23 cellular contexts compared by ENCODE assay signal in the genomic region with DNA sequence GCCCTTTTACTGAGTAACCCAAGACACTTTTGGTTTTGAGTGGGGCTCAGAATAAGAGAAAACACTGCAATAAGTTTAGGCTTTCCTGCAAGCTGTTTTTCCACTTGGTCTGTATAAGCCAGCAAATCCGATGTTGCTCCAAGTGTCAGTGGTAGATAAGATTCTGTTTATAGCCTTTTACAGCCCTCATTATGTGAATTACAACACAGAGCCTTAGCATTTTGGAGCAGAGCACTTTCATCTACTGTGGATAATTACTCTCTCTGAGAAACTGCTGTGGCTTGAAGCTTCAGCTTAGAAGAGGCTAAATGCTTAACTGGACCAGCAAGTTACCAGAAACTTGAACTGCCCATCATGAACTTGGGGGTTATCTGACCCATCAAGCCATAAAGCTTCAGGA.
"Had no signal": no experiment of that assay in that cellular context is flagged by ENCODE, and none has a peak within 500 bp of the region (broad histone marks: within the 10 kb centered on the region; RNA-seq: fewer than 3 reads in every experiment).

No MANE protein-coding gene starts in this region.

- DNase-seq: dermis blood vessel endothelial cell; effector memory CD4-positive, alpha-beta T cell; esophagus squamous epithelium; foreskin melanocyte; glutamatergic neuron; left cardiac atrium; left ventricle myocardium inferior; lower lobe of right lung; natural killer cell; occipital lobe; ovary; posterior cingulate gyrus; psoas muscle; right cardiac atrium; sigmoid colon; stimulated activated CD4-positive, alpha-beta T cell treated with anti-CD3 and anti-CD28 coated beads, Interleukin-15, amount 100 ng/mL, for 24 hours; stimulated activated CD4-positive, alpha-beta T cell treated with anti-CD3 and anti-CD28 coated beads, Interleukin-4, amount 100 ng/mL, for 1 hour; stimulated activated CD8-positive, alpha-beta memory T cell treated with anti-CD3 and anti-CD28 coated beads, Interleukin-4, amount 100 ng/mL, for 48 hours; stimulated activated naive CD4-positive, alpha-beta T cell; stimulated activated naive CD8-positive, alpha-beta T cell treated with anti-CD3 and anti-CD28 coated beads, Interleukin-15, amount 100 ng/mL, for 72 hours had no signal

- FAIRE-seq: endothelial cell of umbilical vein had no signal

- H3K36me3 ChIP-seq: esophagus squamous epithelium, left ventricle myocardium inferior, lower lobe of right lung, ovary, sigmoid colon, suprapubic skin had no signal

- H3K4me3 ChIP-seq: coronary artery, esophagus squamous epithelium, left ventricle myocardium inferior, lower lobe of right lung, ovary, psoas muscle, sigmoid colon, suprapubic skin had no signal

- H3K27me3 ChIP-seq: esophagus squamous epithelium, ovary, sigmoid colon, suprapubic skin had no signal

- H3K4me1 ChIP-seq: esophagus squamous epithelium, left ventricle myocardium inferior, lower lobe of right lung, psoas muscle, sigmoid colon, suprapubic skin had no signal

- H3K27ac ChIP-seq: coronary artery, esophagus squamous epithelium, left ventricle myocardium inferior, lower lobe of right lung, ovary, psoas muscle, sigmoid colon, suprapubic skin had no signal

- ATAC-seq: left cardiac atrium; lower lobe of right lung; natural killer cell; psoas muscle; right cardiac atrium; stimulated activated naive CD8-positive, alpha-beta T cell treated with anti-CD3 and anti-CD28 coated beads, Interleukin-15, amount 100 ng/mL, for 72 hours had no signal

- H3K9me3 ChIP-seq: esophagus squamous epithelium, left ventricle myocardium inferior, lower lobe of right lung, ovary, psoas muscle, sigmoid colon, suprapubic skin had no signal
